In genomic region chr7:148563583-148564274, GRCh38 we compare ENCODE assay signal across 1 cellular context.
TF ChIP-seq lines count a peak whose summit lies in the region.

No MANE protein-coding gene starts in this region.

TF ChIP-seq in GM12878, 131 proteins besides CTCF, POLR2A, EP300 and RAD21 (continued from another document):
- TF ChIP-seq ZBTB11 (CRISPR knock-in tag; IDR thresholded peaks at IDR 0.05), result no peak
- no peak for TF ChIP-seq PAX8 (IDR thresholded peaks at IDR 0.05)
- no peak for TF ChIP-seq SMARCA5 (IDR thresholded peaks at IDR 0.05)
- no peak for TF ChIP-seq CHD1 (IDR thresholded peaks at IDR 0.05; ENCODE audit: low read depth, low read length)
- TF ChIP-seq HDGF (IDR thresholded peaks at IDR 0.05), result no peak
- no peak for TF ChIP-seq NR2C2 (IDR thresholded peaks at IDR 0.05; ENCODE audit: borderline replicate concordance, control insufficient read depth, insufficient read length, low read depth)
- TF ChIP-seq ZNF622 (IDR thresholded peaks at IDR 0.05), result no peak
- peak; percentile 17; the same call in 1 of the 2 replicates for TF ChIP-seq SPI1 (IDR thresholded peaks at IDR 0.05; ENCODE audit: borderline replicate concordance, insufficient read depth, low read depth, low read length)
- no peak for TF ChIP-seq REST (IDR thresholded peaks at IDR 0.05; ENCODE audit: low read depth, low read length)
- no peak for TF ChIP-seq CHD4 (IDR thresholded peaks at IDR 0.05)
- TF ChIP-seq WRNIP1 (IDR thresholded peaks at IDR 0.05; ENCODE audit: borderline replicate concordance, low read depth, low read length), result no peak
- TF ChIP-seq TBL1XR1 (IDR thresholded peaks at IDR 0.05; ENCODE audit: low read depth, low read length), result no peak
